9 cellular contexts compared by ENCODE assay signal in genomic region chr13:49113526-49114286, GRCh38.
DNase-seq lines count a peak whose midpoint lies in the region; ATAC-seq, FAIRE-seq and TF ChIP-seq lines count a peak whose summit lies in the region.
"Had no signal": no experiment of that assay in that cellular context is flagged by ENCODE, and none has a peak within 500 bp of the region (broad histone marks: within the 10 kb centered on the region; RNA-seq: fewer than 3 reads in every experiment).

No MANE protein-coding gene starts in this region.

- H3K4me1 ChIP-seq in testis: peaks cover 4% of the 10 kb centered on the region

- H3K27ac Mint-ChIP-seq in progenitor cell of endocrine pancreas: peak overlapping the region; percentile 94

- DNase-seq in H7 (peak; percentile 9), RWPE1 (ENCODE audit: low spot score) (peak; percentile 55), progenitor cell of endocrine pancreas (ENCODE audit: low spot score, unreplicated experiment) (no peak), testis (no peak), GM19239 (ENCODE audit: insufficient read length, low spot score) (no peak)
- DNase-seq: left colon, MM.1S had no signal

- H3K27me3 Mint-ChIP-seq in progenitor cell of endocrine pancreas: no peaks in the 10 kb centered on the region

- H3K27ac ChIP-seq in RWPE1 (no peak overlapping the region), testis (no peak overlapping the region)

- WGBS in testis, 2 donors: 23 to 26% methylated on average over 1 of the region's 1 CpG

- H3K36me3 ChIP-seq in H7 (replicated peaks; ENCODE audit: control insufficient read depth, insufficient read depth, low read length): no peaks in the 10 kb centered on the region
- H3K36me3 ChIP-seq in testis (ENCODE audit: low read depth, missing control alignments): no peaks in the 10 kb centered on the region

- H3K4me3 ChIP-seq in H7 (ENCODE audit: insufficient read depth, low read depth, low read length) (0 out of 2 replicates have a peak overlapping the region, but pooled peaks have one; percentile 8), testis (no peak overlapping the region)

- intact Hi-C loops in testis (cut with DNase I; ENCODE audit: low total_unique reads): no loop called here

- TF ChIP-seq CTCF in RWPE1 (conservative IDR thresholded peaks at IDR 0.05; ENCODE audit: low read depth) (no peak), progenitor cell of endocrine pancreas (IDR thresholded peaks at IDR 0.05; ENCODE audit: unreplicated experiment) (no peak), testis (IDR thresholded peaks at IDR 0.05) (no peak)

- H3K4me3 Mint-ChIP-seq in progenitor cell of endocrine pancreas (ENCODE audit: low read depth): peak overlapping the region; percentile 62

- ATAC-seq in esophagus mucosa (peak; percentile 60), HG02623 (IDR thresholded peaks at IDR 0.05; ENCODE audit: unreplicated experiment) (no peak)
- ATAC-seq: left colon had no signal

- no peak for TF ChIP-seq POLR2A in testis (IDR thresholded peaks at IDR 0.05)

- no peaks in the 10 kb centered on the region for H3K9me3 ChIP-seq in testis

- peaks cover 35% of the 10 kb centered on the region for H3K36me3 Mint-ChIP-seq in progenitor cell of endocrine pancreas (ENCODE audit: insufficient read depth)

- POLR2A ChIA-PET in RWPE1 (lab: Yijun Ruan, JAX; ENCODE audit: low non-redundant PET): no interaction called here

- FAIRE-seq in GM19239 (lab: Jason Lieb, UNC): no peak

- CTCF ChIA-PET in RWPE1 (lab: Yijun Ruan, JAX): no interaction called here

- peaks cover 23% of the 10 kb centered on the region for H3K4me1 Mint-ChIP-seq in progenitor cell of endocrine pancreas (ENCODE audit: low read depth)

- H3K27me3 ChIP-seq in H7 (ENCODE audit: control insufficient read depth, insufficient read depth, low read length): no peaks in the 10 kb centered on the region
- H3K27me3 ChIP-seq in testis: no peaks in the 10 kb centered on the region

- peaks cover 7% of the 10 kb centered on the region for H3K9me3 Mint-ChIP-seq in progenitor cell of endocrine pancreas (ENCODE audit: low read depth)

Comparison
In these comparisons a context has a peak if more than half of its experiments do, and no peak if none do; other contexts are left out.
1. DNase-seq: peak in H7 (single experiment) and RWPE1 (single experiment); none in progenitor cell of endocrine pancreas (single experiment), testis (single experiment) and GM19239 (single experiment).